8 cellular contexts compared by ENCODE assay signal in the genomic region with DNA sequence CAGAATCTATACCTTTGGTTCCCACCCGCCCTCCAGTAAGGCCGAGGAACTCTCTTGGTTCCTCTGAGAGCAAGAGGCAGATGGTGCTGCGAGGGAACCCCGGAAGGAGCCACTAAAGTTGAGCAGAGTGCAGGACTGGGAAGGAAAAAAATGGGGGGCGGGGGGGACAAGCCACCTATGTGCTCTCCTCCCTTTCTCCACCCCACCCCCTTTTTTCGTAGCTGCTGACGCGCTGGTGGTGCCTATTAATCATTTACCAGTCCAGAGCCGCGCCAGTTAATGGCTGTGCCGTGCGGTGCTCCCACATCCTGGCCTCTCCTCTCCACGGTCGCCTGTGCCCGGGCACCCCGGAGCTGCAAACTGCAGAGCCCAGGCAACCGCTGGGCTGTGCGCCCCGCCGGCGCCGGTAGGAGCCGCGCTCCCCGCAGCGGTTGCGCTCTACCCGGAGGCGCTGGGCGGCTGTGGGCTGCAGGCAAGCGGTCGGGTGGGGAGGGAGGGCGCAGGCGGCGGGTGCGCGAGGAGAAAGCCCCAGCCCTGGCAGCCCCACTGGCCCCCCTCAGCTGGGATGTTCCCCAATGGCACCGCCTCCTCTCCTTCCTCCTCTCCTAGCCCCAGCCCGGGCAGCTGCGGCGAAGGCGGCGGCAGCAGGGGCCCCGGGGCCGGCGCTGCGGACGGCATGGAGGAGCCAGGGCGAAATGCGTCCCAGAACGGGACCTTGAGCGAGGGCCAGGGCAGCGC. TPM values are rescaled to one million over a fixed set of nuclear protein-coding genes. Genes with fewer than 3 reads are reported as not detected.
DNase-seq lines count a peak whose midpoint lies in the region; ATAC-seq, FAIRE-seq and TF ChIP-seq lines count a peak whose summit lies in the region.

No MANE protein-coding gene starts in this region.

- 21% methylated on average over 53 of the region's 53 CpGs for WGBS in HepG2 (ENCODE audit: low lambda C conversion rate)
- 0 to 14% methylated on average over 2 to 31 of the region's 53 CpGs for WGBS in transverse colon (ENCODE audit: low coverage in 1 of 2), 2 donors

- TF ChIP-seq EP300 in HepG2 (IDR thresholded peaks at IDR 0.05; ENCODE audit: low read depth in 2 of 2, low read length in 2 of 2), result no peak
- no peak for TF ChIP-seq EP300 in HepG2 (CRISPR knock-in tag; IDR thresholded peaks at IDR 0.05; ENCODE audit: borderline replicate concordance)
- TF ChIP-seq EP300 in transverse colon (IDR thresholded peaks at IDR 0.05; ENCODE audit: low read depth), result no peak

- H3K27ac ChIP-seq in A673 (ENCODE audit: low read depth, low read length, poor library complexity, severe bottlenecking) (no peak overlapping the region), HepG2 (ENCODE audit: extremely low read length, insufficient read depth, low read length) (no peak overlapping the region), transverse colon (peak overlapping the region; percentile 79 to 90 (median 84)), MM.1S (ENCODE audit: low read length) (no peak overlapping the region)

- no peaks in the 10 kb centered on the region for H3K36me3 Mint-ChIP-seq in central memory CD8-positive, alpha-beta T cell (ENCODE audit: insufficient read depth)

- H3K9me3 Mint-ChIP-seq in central memory CD8-positive, alpha-beta T cell, result no peaks in the 10 kb centered on the region

- peaks cover 79% of the 10 kb centered on the region for H3K27me3 Mint-ChIP-seq in central memory CD8-positive, alpha-beta T cell

- CTCF ChIA-PET in A673 (lab: Charles Lee), result interaction anchor here (0.5 to 1.0 kb wide), 3 partner anchors 12 to 318 kb away, joined by 5 to 7 read pairs (median 6); no protein-coding TSS in a partner anchor
- CTCF ChIA-PET in HepG2 (lab: Yijun Ruan, JAX; ENCODE audit: low intra/inter-chr PET ratio, low total read pairs), result no interaction called here

- BruUV-seq in A673 (replicated peaks; lab: Mats Ljungman, UMichigan) (no TSS peak), HepG2 (replicated peaks; lab: Mats Ljungman, UMichigan) (no TSS peak)

- peaks cover 25% of the 10 kb centered on the region for H3K4me1 Mint-ChIP-seq in central memory CD8-positive, alpha-beta T cell

- H3K9ac ChIP-seq in HepG2 (ENCODE audit: insufficient read depth, low read depth, low read length) (no peak overlapping the region), MM.1S (ENCODE audit: low read length) (no peak overlapping the region)

- DNase-seq in A673 (ENCODE audit: low spot score), result peak; percentile 81
- DNase-seq in HT-29 (ENCODE audit: low spot score), result peak; percentile 16
- DNase-seq in central memory CD8-positive, alpha-beta T cell (ENCODE audit: low spot score in 2 of 2), result no peak
- DNase-seq in HepG2 (ENCODE audit: low spot score), result peak; percentile 33
- DNase-seq in transverse colon, result peak; percentile 83
- DNase-seq in midbrain (lab: John Stamatoyannopoulos, UW), result no peak
- no peak for DNase-seq in MM.1S
- DNase-seq in HPDE6-E6E7 (ENCODE audit: extremely low spot score), result no peak

- no peak for TF ChIP-seq POLR2A in HepG2 (IDR thresholded peaks at IDR 0.05; ENCODE audit: insufficient read depth in 1 of 2, low read depth in 2 of 2, low read length in 2 of 2)
- peak; percentile 52 for TF ChIP-seq POLR2A in transverse colon (IDR thresholded peaks at IDR 0.05)

- in situ Hi-C loops in HepG2 (cut with HindIII; ENCODE audit: extremely low pct_ligation_motif_present, low pct_unique_long_range_greater_than_20kb) (loop anchor here (5.0 to 10.0 kb wide), 2 partner anchors 307 to 504 kb away; no protein-coding TSS in a partner anchor), transverse colon (cut with MboI; ENCODE audit: low pct_ligation_motif_present in 1 of 4, low pct_unique_long_range_greater_than_20kb in 1 of 4, low sequenced_read_pairs in 3 of 4) (no loop called here)

- POLR2A ChIA-PET in A673 (lab: Charles Lee; ENCODE audit: low non-redundant PET), result no interaction called here
- POLR2A ChIA-PET in HepG2 (lab: Yijun Ruan, JAX), result no interaction called here

- H3K4me3 ChIP-seq in A673 (ENCODE audit: low read depth, low read length, poor library complexity, severe bottlenecking) (peak overlapping the region; percentile 55), HepG2 (replicated peaks in 1 of 3; ENCODE audit: insufficient read depth in 1 of 3, low read depth in 2 of 3, low read length in 3 of 3) (peak overlapping the region; percentile 13 to 47 (median 25); a peak in 5 of 6 replicates), transverse colon (peak overlapping the region; percentile 8 to 50 (median 45)), MM.1S (ENCODE audit: low read length) (no peak overlapping the region)

- H4K20me1 ChIP-seq in HepG2 (ENCODE audit: insufficient read depth, low read length) (no peaks in the 10 kb centered on the region), MM.1S (ENCODE audit: insufficient read depth, low read length) (no peaks in the 10 kb centered on the region)

- peak; percentile 48 for TF ChIP-seq CTCF in A673 (conservative IDR thresholded peaks at IDR 0.05; ENCODE audit: low read depth, low read length)
- TF ChIP-seq CTCF in HepG2 (CRISPR knock-in tag; IDR thresholded peaks at IDR 0.05), result peak; percentile 50
- TF ChIP-seq CTCF in transverse colon (IDR thresholded peaks at IDR 0.05), result peak in 4 of 5 experiments; percentile 12 to 51 (median 21)
- TF ChIP-seq CTCF in MM.1S (IDR thresholded peaks at IDR 0.05; ENCODE audit: low read length), result no peak

- H3K27me3 ChIP-seq in A673 (replicated peaks; ENCODE audit: insufficient read depth, low read depth, low read length, poor library complexity) (peaks cover 26% of the 10 kb centered on the region), HepG2 (ENCODE audit: control insufficient read depth in 1 of 2, insufficient read depth in 2 of 2, low read length in 2 of 2) (peaks cover 5 to 47% of the 10 kb centered on the region in 2 experiments), transverse colon (peaks cover 42% of the 10 kb centered on the region), MM.1S (replicated peaks; ENCODE audit: insufficient read depth, low read length) (no peaks in the 10 kb centered on the region)

- peak; percentile 36 for ATAC-seq in central memory CD8-positive, alpha-beta T cell (replicated peaks; ENCODE audit: extremely low read depth, poor library complexity, severe bottlenecking)
- ATAC-seq in HepG2, result peak; percentile 89

- no peak for TF ChIP-seq RAD21 in HepG2 (CRISPR knock-in tag; IDR thresholded peaks at IDR 0.05)

- no peak overlapping the region for H3K27ac Mint-ChIP-seq in central memory CD8-positive, alpha-beta T cell (ENCODE audit: low read depth)

- H3K79me2 ChIP-seq in HepG2 (ENCODE audit: insufficient read depth, low read length), result no peaks in the 10 kb centered on the region
- H3K79me2 ChIP-seq in MM.1S (ENCODE audit: low read length), result no peaks in the 10 kb centered on the region

- peak overlapping the region; percentile 66 for H3K4me2 ChIP-seq in HepG2 (ENCODE audit: low read depth, low read length)
- H3K4me2 ChIP-seq in MM.1S (ENCODE audit: low read depth, low read length), result no peak overlapping the region

- H3K4me3 Mint-ChIP-seq in central memory CD8-positive, alpha-beta T cell, result peak overlapping the region; percentile 21

- intact Hi-C loops in A673 (cut with micrococcal nuclease; ENCODE audit: unreplicated experiment), result loop anchor here (5.0 kb wide), 2 partner anchors 307 to 398 kb away; no protein-coding TSS in a partner anchor
- intact Hi-C loops in HepG2 (cut with micrococcal nuclease; ENCODE audit: unreplicated experiment), result no loop called here
- intact Hi-C loops in transverse colon (cut with DNase I; ENCODE audit: low total_unique reads), result no loop called here

- H3K36me3 ChIP-seq in A673 (ENCODE audit: insufficient read depth, low read length, poor library complexity, severe bottlenecking), result no peaks in the 10 kb centered on the region
- no peaks in the 10 kb centered on the region for H3K36me3 ChIP-seq in HepG2 (replicated peaks in 1 of 2; ENCODE audit: control insufficient read depth in 1 of 2, insufficient read depth in 2 of 2, low read length in 2 of 2)
- H3K36me3 ChIP-seq in transverse colon, result no peaks in the 10 kb centered on the region
- H3K36me3 ChIP-seq in MM.1S (replicated peaks; ENCODE audit: insufficient read depth, low read length), result no peaks in the 10 kb centered on the region

- H3K9me2 ChIP-seq in MM.1S (replicated peaks; ENCODE audit: insufficient read depth, low read length), result no peaks in the 10 kb centered on the region

- H2AFZ ChIP-seq in HepG2 (ENCODE audit: low read length), result no peak overlapping the region
- H2AFZ ChIP-seq in MM.1S (ENCODE audit: low read length), result no peak overlapping the region

- FAIRE-seq in HepG2 (lab: Jason Lieb, UNC), result no peak

- H3F3A ChIP-seq in MM.1S (ENCODE audit: insufficient read depth, low read length), result no peaks in the 10 kb centered on the region

- H3K4me1 ChIP-seq in A673 (ENCODE audit: insufficient read depth, low read length, poor library complexity, severe bottlenecking) (peaks cover 4% of the 10 kb centered on the region), HepG2 (ENCODE audit: insufficient read depth, low read length) (peaks cover 15% of the 10 kb centered on the region), transverse colon (peaks cover 0 to 26% (median 13%) of the 10 kb centered on the region in 4 donors), MM.1S (ENCODE audit: low read length) (no peaks in the 10 kb centered on the region)

- H3K9me3 ChIP-seq in A673 (ENCODE audit: low read depth, low read length, poor library complexity, severe bottlenecking), result peaks cover 7% of the 10 kb centered on the region
- H3K9me3 ChIP-seq in HepG2 (ENCODE audit: low read length), result no peaks in the 10 kb centered on the region
- H3K9me3 ChIP-seq in transverse colon, result no peaks in the 10 kb centered on the region
- H3K9me3 ChIP-seq in MM.1S (replicated peaks; ENCODE audit: insufficient read depth, low read length), result no peaks in the 10 kb centered on the region

RNA-seq across cellular contexts. Expression of gene SSTR1, which starts 1.3 kb away (rescaled TPM):
- 3.7 and 3.8 TPM in 2 replicates for total RNA-seq in A673 (2021)
- total RNA-seq in HT-29 (2014; rRNA removed; shearing (Covaris generic)), result 0.56 and 0.89 TPM in 2 replicates
- 0.04 TPM in 2 replicates for total RNA-seq in HepG2 (2016; rRNA removed; fragmentation: Illumina TruSeq; extraction: Trizol)
- not detected in 2 replicates for total RNA-seq in HepG2 (2016; cell fraction: cytosol; rRNA removed; fragmentation: Illumina TruSeq; extraction: Trizol; ENCODE audit: low read depth)
- 0.02 TPM in 1 of 2 replicates, not detected in the other for total RNA-seq in HepG2 (2016; cell fraction: insoluble cytoplasmic fraction; rRNA removed; fragmentation: Illumina TruSeq; extraction: Trizol)
- total RNA-seq in HepG2 (2016; cell fraction: membrane; rRNA removed; fragmentation: Illumina TruSeq; extraction: Trizol), result 0.03 TPM in 1 of 2 replicates, not detected in the other
- not detected in 2 replicates for total RNA-seq in HepG2 (2016; cell fraction: nucleus; rRNA removed; fragmentation: Illumina TruSeq; extraction: Trizol)
- polyA plus RNA-seq in HepG2 (2011; rRNA removed), result 0.04 and 0.12 TPM in 2 replicates
- polyA plus RNA-seq in HepG2 (2011; cell fraction: cytosol; rRNA removed), result 0.03 and 0.08 TPM in 2 replicates
- polyA plus RNA-seq in HepG2 (2011; cell fraction: nucleus; rRNA removed), result 0.42 and 0.45 TPM in 2 replicates
- 0.04 and 0.17 TPM in 2 replicates for polyA plus RNA-seq in HepG2 (2012)
- not detected in 2 replicates for polyA plus RNA-seq in HepG2 (2016; cell fraction: cytosol; fragmentation: Illumina TruSeq; extraction: Trizol; ENCODE audit: low read depth)
- polyA plus RNA-seq in HepG2 (2016; cell fraction: insoluble cytoplasmic fraction; fragmentation: Illumina TruSeq; extraction: Trizol; ENCODE audit: low read depth), result 0.04 and 0.09 TPM in 2 replicates
- polyA plus RNA-seq in HepG2 (2016; cell fraction: membrane; fragmentation: Illumina TruSeq; extraction: Trizol; ENCODE audit: low read depth), result not detected in 2 replicates
- 0.13 and 0.14 TPM in 2 replicates for polyA plus RNA-seq in HepG2 (2016; cell fraction: nucleus; fragmentation: Illumina TruSeq; extraction: Trizol; ENCODE audit: insufficient read depth, low read depth)
- 0.48 and 26.0 TPM in 2 replicates for polyA minus RNA-seq in HepG2 (2011; rRNA and poly(A)+ RNA removed; ENCODE audit: low replicate concordance)
- polyA minus RNA-seq in HepG2 (2011; cell fraction: cytosol; rRNA and poly(A)+ RNA removed), result 0.30 and 0.70 TPM in 2 replicates
- 0.37 and 0.64 TPM in 2 replicates for polyA minus RNA-seq in HepG2 (2011; cell fraction: nucleus; rRNA and poly(A)+ RNA removed)
- 10 to 100 TPM in 1 of 4 donors, 1 to 10 TPM in 3; 1.6 to 10.1 (median 6.9) TPM for total RNA-seq in transverse colon

RNA-seq across cellular contexts. Expression of gene CLEC14A, which starts 46.9 kb away (rescaled TPM):
- not detected in 2 replicates for total RNA-seq in A673 (2021)
- not detected in 2 replicates for total RNA-seq in HT-29 (2014; rRNA removed; shearing (Covaris generic))
- total RNA-seq in HepG2 (2016; rRNA removed; fragmentation: Illumina TruSeq; extraction: Trizol), result not detected in 2 replicates
- not detected in 2 replicates for total RNA-seq in HepG2 (2016; cell fraction: cytosol; rRNA removed; fragmentation: Illumina TruSeq; extraction: Trizol; ENCODE audit: low read depth)
- total RNA-seq in HepG2 (2016; cell fraction: insoluble cytoplasmic fraction; rRNA removed; fragmentation: Illumina TruSeq; extraction: Trizol), result not detected in 2 replicates
- total RNA-seq in HepG2 (2016; cell fraction: membrane; rRNA removed; fragmentation: Illumina TruSeq; extraction: Trizol), result not detected in 2 replicates
- not detected in 2 replicates for total RNA-seq in HepG2 (2016; cell fraction: nucleus; rRNA removed; fragmentation: Illumina TruSeq; extraction: Trizol)
- polyA plus RNA-seq in HepG2 (2011; rRNA removed), result not detected in 2 replicates
- polyA plus RNA-seq in HepG2 (2011; cell fraction: cytosol; rRNA removed), result not detected in 2 replicates
- polyA plus RNA-seq in HepG2 (2011; cell fraction: nucleus; rRNA removed), result not detected in 2 replicates
- not detected in 2 replicates for polyA plus RNA-seq in HepG2 (2012)
- polyA plus RNA-seq in HepG2 (2016; cell fraction: cytosol; fragmentation: Illumina TruSeq; extraction: Trizol; ENCODE audit: low read depth), result not detected in 2 replicates
- polyA plus RNA-seq in HepG2 (2016; cell fraction: insoluble cytoplasmic fraction; fragmentation: Illumina TruSeq; extraction: Trizol; ENCODE audit: low read depth), result not detected in 2 replicates
- not detected in 2 replicates for polyA plus RNA-seq in HepG2 (2016; cell fraction: membrane; fragmentation: Illumina TruSeq; extraction: Trizol; ENCODE audit: low read depth)
- not detected in 2 replicates for polyA plus RNA-seq in HepG2 (2016; cell fraction: nucleus; fragmentation: Illumina TruSeq; extraction: Trizol; ENCODE audit: insufficient read depth, low read depth)
- not detected in 2 replicates for polyA minus RNA-seq in HepG2 (2011; rRNA and poly(A)+ RNA removed; ENCODE audit: low replicate concordance)
- not detected in 2 replicates for polyA minus RNA-seq in HepG2 (2011; cell fraction: cytosol; rRNA and poly(A)+ RNA removed)
- not detected in 2 replicates for polyA minus RNA-seq in HepG2 (2011; cell fraction: nucleus; rRNA and poly(A)+ RNA removed)
- 1 to 10 TPM in 3 of 4 donors, not detected in 1; 2.4 to 5.7 (median 5.3) TPM for total RNA-seq in transverse colon

Comparison
In these comparisons a context has a peak if more than half of its experiments do, and no peak if none do; other contexts are left out.
1. DNase-seq: peak in A673 (single experiment), HT-29 (single experiment), HepG2 (single experiment) and transverse colon (single experiment); none in central memory CD8-positive, alpha-beta T cell (0 of 2), midbrain (single experiment), MM.1S (single experiment) and HPDE6-E6E7 (single experiment).
2. H3K27ac ChIP-seq: peak in transverse colon (4 of 4); none in A673 (single experiment), HepG2 (single experiment) and MM.1S (single experiment).